In genomic region chr1:151705146-151705545, GRCh38 we compare ENCODE assay signal across 21 cellular contexts. TPM values are rescaled to one million over a fixed set of nuclear protein-coding genes. Genes with fewer than 3 reads are reported as not detected.
A peak's percentile ranks its signal among the peaks of the same experiment; 100 is the strongest.
DNase-seq lines count a peak whose midpoint lies in the region; ATAC-seq, FAIRE-seq and TF ChIP-seq lines count a peak whose summit lies in the region.
"Had no signal": no experiment of that assay in that cellular context is flagged by ENCODE, and none has a peak within 500 bp of the region (broad histone marks: within the 10 kb centered on the region; RNA-seq: fewer than 3 reads in every experiment).

No MANE protein-coding gene starts in this region.

- TF ChIP-seq CTCF in cardiac muscle cell (IDR thresholded peaks at IDR 0.05; ENCODE audit: low read depth, low read length) (no peak), astrocyte (IDR thresholded peaks at IDR 0.05; ENCODE audit: insufficient read depth, low read depth, low read length) (no peak), osteoblast (IDR thresholded peaks at IDR 0.05; ENCODE audit: extremely low read depth, low read depth, low read length) (no peak), upper lobe of right lung (IDR thresholded peaks at IDR 0.05) (no peak)

- no peak overlapping the region for H3K4me3 Mint-ChIP-seq in astrocyte (ENCODE audit: unreplicated experiment)
- H3K4me3 Mint-ChIP-seq: CD4-positive, CD25-positive, alpha-beta regulatory T cell had no signal

- no peaks in the 10 kb centered on the region for H3K27me3 ChIP-seq in cardiac muscle cell
- no peaks in the 10 kb centered on the region for H3K27me3 ChIP-seq in astrocyte (ENCODE audit: insufficient read depth, low read length)
- H3K27me3 ChIP-seq in osteoblast (ENCODE audit: insufficient read depth, low read length) = no peaks in the 10 kb centered on the region
- H3K27me3 ChIP-seq in upper lobe of right lung = no peaks in the 10 kb centered on the region

- H3K27ac Mint-ChIP-seq in astrocyte (ENCODE audit: unreplicated experiment) = peak overlapping the region; percentile 9
- H3K27ac Mint-ChIP-seq: CD4-positive, CD25-positive, alpha-beta regulatory T cell had no signal

- no peaks in the 10 kb centered on the region for H3K79me2 ChIP-seq in astrocyte (ENCODE audit: insufficient read depth, low read length)
- no peaks in the 10 kb centered on the region for H3K79me2 ChIP-seq in osteoblast (ENCODE audit: insufficient read depth, low read length)

- H3K27ac ChIP-seq in cardiac muscle cell (peak overlapping the region; percentile 56), astrocyte (ENCODE audit: low read depth, low read length) (no peak overlapping the region), osteoblast (ENCODE audit: low read depth, low read length) (no peak overlapping the region), upper lobe of right lung (no peak overlapping the region)
- H3K27ac ChIP-seq: 22Rv1, GM23248 had no signal

- H3K4me2 ChIP-seq in astrocyte (ENCODE audit: low read length) (no peak overlapping the region), osteoblast (ENCODE audit: insufficient read depth, low read length) (no peak overlapping the region)

- intact Hi-C loops in left ventricle myocardium superior (cut with micrococcal nuclease) (no loop called here), upper lobe of right lung (cut with DNase I) (no loop called here)

- H4K20me1 ChIP-seq in astrocyte (ENCODE audit: insufficient read depth, low read length) (no peaks in the 10 kb centered on the region), osteoblast (ENCODE audit: insufficient read depth, low read length) (no peaks in the 10 kb centered on the region)

- H3K27me3 Mint-ChIP-seq in astrocyte (ENCODE audit: low read depth, unreplicated experiment) = no peaks in the 10 kb centered on the region
- H3K27me3 Mint-ChIP-seq: CD4-positive, CD25-positive, alpha-beta regulatory T cell had no signal

- H3K9me3 ChIP-seq in cardiac muscle cell (ENCODE audit: low read depth) (no peaks in the 10 kb centered on the region), astrocyte (ENCODE audit: insufficient read depth, low read depth, low read length) (no peaks in the 10 kb centered on the region), osteoblast (ENCODE audit: low read depth, low read length) (no peaks in the 10 kb centered on the region), upper lobe of right lung (no peaks in the 10 kb centered on the region)

- DNase-seq in cardiac muscle cell (ENCODE audit: low read depth in 1 of 2, low spot score in 1 of 2) (peak in 1 of 2 donors; percentile 27), left ventricle myocardium superior (no peak), astrocyte (ENCODE audit: low read depth) (no peak), osteoblast (ENCODE audit: insufficient read length, low spot score, missing footprints) (peak; percentile 35), NCI-H1930 (lab: John Stamatoyannopoulos, UW) (no peak), upper lobe of right lung (no peak)
- DNase-seq: CD4-positive, CD25-positive, alpha-beta regulatory T cell; DMS 273 treated with DMSO at 0.1 percent for 48 hours; GM23248 had no signal

- H2AFZ ChIP-seq in astrocyte (ENCODE audit: low read depth, low read length) (no peak overlapping the region), osteoblast (ENCODE audit: low read length) (no peak overlapping the region)
- H2AFZ ChIP-seq: GM23248 had no signal

- ATAC-seq in left ventricle myocardium superior (no peak), HG03039 (IDR thresholded peaks at IDR 0.05; ENCODE audit: unreplicated experiment) (no peak), upper lobe of right lung (no peak)
- ATAC-seq: HCT116 had no signal

- H3K9me3 Mint-ChIP-seq in astrocyte (ENCODE audit: unreplicated experiment) = no peaks in the 10 kb centered on the region
- H3K9me3 Mint-ChIP-seq: CD4-positive, CD25-positive, alpha-beta regulatory T cell had no signal

- no peak overlapping the region for H3K4me3 ChIP-seq in cardiac muscle cell
- no peak overlapping the region for H3K4me3 ChIP-seq in astrocyte (ENCODE audit: insufficient read depth, low read depth, low read length)
- no peak overlapping the region for H3K4me3 ChIP-seq in osteoblast (ENCODE audit: insufficient read depth, low read length)
- no peak overlapping the region for H3K4me3 ChIP-seq in upper lobe of right lung
- H3K4me3 ChIP-seq: GM12878, GM23248 had no signal

- H3K4me1 ChIP-seq in cardiac muscle cell (ENCODE audit: low read depth) (no peaks in the 10 kb centered on the region), astrocyte (ENCODE audit: insufficient read depth, low read length) (no peaks in the 10 kb centered on the region), osteoblast (ENCODE audit: insufficient read depth, low read length) (no peaks in the 10 kb centered on the region), upper lobe of right lung (no peaks in the 10 kb centered on the region)

- FAIRE-seq in astrocyte (lab: Jason Lieb, UNC) = no peak
- FAIRE-seq: GM12878, GM18507, H54, HepG2, HTR-8/SVneo had no signal

- H3K36me3 ChIP-seq in cardiac muscle cell = peaks cover 2% of the 10 kb centered on the region
- no peaks in the 10 kb centered on the region for H3K36me3 ChIP-seq in astrocyte (ENCODE audit: insufficient read depth, low read length)
- H3K36me3 ChIP-seq in osteoblast (ENCODE audit: insufficient read depth, low read length) = peaks cover 3% of the 10 kb centered on the region
- peaks cover 19% of the 10 kb centered on the region for H3K36me3 ChIP-seq in upper lobe of right lung

- H3K9ac ChIP-seq in astrocyte (ENCODE audit: low read length) = no peak overlapping the region
- H3K9ac ChIP-seq: GM23248 had no signal

- peaks cover 18% of the 10 kb centered on the region for H3K36me3 Mint-ChIP-seq in astrocyte (ENCODE audit: low read depth, unreplicated experiment)

- peaks cover 11% of the 10 kb centered on the region for H3K4me1 Mint-ChIP-seq in astrocyte (ENCODE audit: low read depth, unreplicated experiment)

RNA-seq across cellular contexts. Expression of gene CELF3, which starts 11.5 kb away (rescaled TPM):
- total RNA-seq in cardiac muscle cell (0.14 and 0.42 TPM in 2 replicates), left ventricle myocardium superior (not detected), astrocyte (not detected in 2 replicates), osteoblast (not detected in 2 replicates), upper lobe of right lung (not detected)
- polyA plus RNA-seq in cardiac muscle cell = not detected in 2 replicates
- total RNA-seq: A673; CD4-positive, CD25-positive, alpha-beta regulatory T cell; G401; GM12878; GM23248; HepG2 had no signal
- polyA plus RNA-seq: BJ; CD4-positive, CD25-positive, alpha-beta regulatory T cell; GM23248; HepG2 had no signal

RNA-seq across cellular contexts. Expression of gene RIIAD1, which starts 16.2 kb away (rescaled TPM):
- total RNA-seq in cardiac muscle cell (not detected in 2 replicates), left ventricle myocardium superior (4.4 TPM), astrocyte (not detected in 2 replicates), osteoblast (not detected in 2 replicates), upper lobe of right lung (not detected)
- 1.1 TPM in 1 of 2 replicates, not detected in the other for polyA plus RNA-seq in cardiac muscle cell
- total RNA-seq: A673; CD4-positive, CD25-positive, alpha-beta regulatory T cell; Daoy; G401; GM12878; GM23248; HepG2 had no signal
- polyA plus RNA-seq: BJ; CD4-positive, CD25-positive, alpha-beta regulatory T cell; GM12878; HepG2 had no signal

RNA-seq across cellular contexts. Expression of gene MRPL9, which starts 58.1 kb away (rescaled TPM):
- total RNA-seq in cardiac muscle cell = 91.0 and 103 TPM in 2 replicates
- 107 and 108 TPM in 2 replicates for polyA plus RNA-seq in cardiac muscle cell
- 42.7 TPM for total RNA-seq in left ventricle myocardium superior
- 58.5 and 70.0 TPM in 2 replicates for total RNA-seq in astrocyte
- total RNA-seq in osteoblast = 68.4 and 73.8 TPM in 2 replicates
- total RNA-seq in upper lobe of right lung = 54.6 TPM
